In the genomic region with DNA sequence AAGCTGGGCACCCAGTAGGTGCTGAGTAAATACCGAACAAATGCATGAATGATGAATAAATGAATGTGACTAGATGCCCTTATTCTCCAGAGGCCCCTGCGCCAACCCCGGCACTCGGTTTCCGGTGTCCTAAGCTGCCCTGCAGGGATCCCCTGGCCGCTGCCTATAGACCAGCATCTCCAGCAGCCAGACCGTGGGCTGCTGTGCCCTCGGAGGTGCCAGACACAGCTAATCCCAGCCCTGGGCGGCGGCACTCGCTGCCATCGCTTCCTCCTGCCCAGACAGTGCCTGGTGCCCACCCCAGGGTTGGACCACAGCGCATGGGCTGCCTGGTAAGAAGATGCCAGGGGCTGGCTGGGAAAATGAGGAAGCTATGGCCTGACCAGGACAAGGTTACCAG, we compare ENCODE assay signal across 27 cellular contexts. TPM values are rescaled to one million over a fixed set of nuclear protein-coding genes. Genes with fewer than 3 reads are reported as not detected.
DNase-seq lines count a peak whose midpoint lies in the region; ATAC-seq, FAIRE-seq and TF ChIP-seq lines count a peak whose summit lies in the region.
"Had no signal": no experiment of that assay in that cellular context is flagged by ENCODE, and none has a peak within 500 bp of the region (broad histone marks: within the 10 kb centered on the region; RNA-seq: fewer than 3 reads in every experiment).

No MANE protein-coding gene starts in this region.

- H2BK20ac ChIP-seq in IMR-90 (ENCODE audit: low read depth, low read length), result peak overlapping the region; percentile 97
- H2BK20ac ChIP-seq in H1 (ENCODE audit: low read length), result no peak overlapping the region

- H4K8ac ChIP-seq in IMR-90 (ENCODE audit: low read depth in 2 of 2, low read length in 2 of 2) (peak overlapping the region; percentile 60 to 62; a peak in 2 of 4 replicates), H1 (ENCODE audit: extremely low read depth, insufficient read depth, low read length) (no peak overlapping the region)

- BruUV-seq in IMR-90 (replicated peaks; lab: Mats Ljungman, UMichigan), result no TSS peak

- H2BK12ac ChIP-seq in H1 (ENCODE audit: low read depth, low read length), result peak overlapping the region; percentile 95; the same call in 1 of the 2 replicates

- in situ Hi-C loops in IMR-90 (cut with MboI; ENCODE audit: low sequenced_read_pairs), result no loop called here

- no peak overlapping the region for H3K4me3 Mint-ChIP-seq in osteocyte (ENCODE audit: unreplicated experiment)
- H3K4me3 Mint-ChIP-seq: stimulated activated effector memory CD8-positive, alpha-beta T cell treated with anti-CD3 and anti-CD28 coated beads, Interleukin-12 subunit alpha, Interleukin-12 subunit beta, amount 100 ng/mL, for 72 hours; T-cell had no signal

- H3K9ac ChIP-seq in IMR-90 (ENCODE audit: low read depth, low read length), result peak overlapping the region; percentile 24
- no peak overlapping the region for H3K9ac ChIP-seq in H1 (replicated peaks in 1 of 4; ENCODE audit: extremely low read depth in 1 of 4, low read depth in 3 of 4, low read length in 3 of 4)
- H3K9ac ChIP-seq in MM.1S (ENCODE audit: low read length), result no peak overlapping the region
- H3K9ac ChIP-seq: BLaER1 had no signal

- H3K4me1 Mint-ChIP-seq in osteocyte (ENCODE audit: unreplicated experiment), result peaks cover 77% of the 10 kb centered on the region
- H3K4me1 Mint-ChIP-seq: IgD-negative memory B cell had no signal

- H3K14ac ChIP-seq in IMR-90 (replicated peaks; ENCODE audit: low read depth, low read length) (peak overlapping the region; percentile 95), H1 (ENCODE audit: insufficient read length) (no peak overlapping the region)

- no peaks in the 10 kb centered on the region for H3K27me3 Mint-ChIP-seq in osteocyte (ENCODE audit: unreplicated experiment)
- H3K27me3 Mint-ChIP-seq: activated naive CD8-positive, alpha-beta T cell had no signal

- peak overlapping the region; percentile 59; the same call in 1 of the 2 replicates for H3K56ac ChIP-seq in IMR-90 (ENCODE audit: extremely low read depth, insufficient read depth, low read length)
- H3K56ac ChIP-seq in H1 (replicated peaks; ENCODE audit: insufficient read length, low read depth, low read length), result no peak overlapping the region

- TF ChIP-seq RAD21 in IMR-90 (IDR thresholded peaks at IDR 0.05; ENCODE audit: low read length) (no peak), H1 (IDR thresholded peaks at IDR 0.05 in 1 of 2, conservative IDR thresholded peaks at IDR 0.05 in 1 of 2; ENCODE audit: low read depth in 2 of 2, low read length in 2 of 2) (no peak)

- H3K9me3 ChIP-seq in IMR-90 (ENCODE audit: control insufficient read depth, insufficient read depth, low read length) (no peaks in the 10 kb centered on the region), H1 (ENCODE audit: insufficient read depth in 2 of 2, low read depth in 1 of 2, low read length in 1 of 2) (no peaks in the 10 kb centered on the region), uterus (no peaks in the 10 kb centered on the region), MM.1S (replicated peaks; ENCODE audit: insufficient read depth, low read length) (no peaks in the 10 kb centered on the region)
- H3K9me3 ChIP-seq: BLaER1, colonic mucosa, left lung, neutrophil, right lobe of liver had no signal

- peaks cover 20 to 76% of the 10 kb centered on the region in 2 experiments for H3K79me1 ChIP-seq in IMR-90 (ENCODE audit: low read depth in 1 of 2, low read length in 2 of 2)
- H3K79me1 ChIP-seq in H1 (ENCODE audit: low read depth, low read length), result 0 out of 2 replicates have a peak, but pooled peaks cover 4% of the 10 kb centered on the region

- FAIRE-seq in H1 (lab: Jason Lieb, UNC), result no peak
- FAIRE-seq: GM12878 had no signal

- DNase-seq in IMR-90, result no peak
- DNase-seq in H1 (ENCODE audit: low read depth in 1 of 2, low spot score in 2 of 2), result no peak
- DNase-seq in osteocyte (ENCODE audit: extremely low spot score, unreplicated experiment), result no peak
- DNase-seq in uterus, result no peak
- no peak for DNase-seq in DMS79 (lab: John Stamatoyannopoulos, UW)
- no peak for DNase-seq in MM.1S
- DNase-seq: activated CD8-positive, alpha-beta memory T cell treated with anti-CD3 and anti-CD28 coated beads for 24 hours; activated effector memory CD4-positive, alpha-beta T cell treated with Interleukin-2 at 50 U/mL for 16 hours; colonic mucosa; effector CD8-positive, alpha-beta T cell; mesendoderm; NCI-H446 treated with DMSO at 0.1 percent for 48 hours; NCI-H82; right lobe of liver; stimulated activated CD4-positive, alpha-beta T cell treated with anti-CD3 and anti-CD28 coated beads, Interleukin-15, amount 100 ng/mL, for 24 hours; T-cell had no signal

- peak overlapping the region; percentile 98 for H3K27ac ChIP-seq in IMR-90 (ENCODE audit: insufficient read depth, low read length)
- H3K27ac ChIP-seq in H1 (ENCODE audit: low read depth, low read length), result no peak overlapping the region
- H3K27ac ChIP-seq in uterus, result peak overlapping the region; percentile 15 to 81
- no peak overlapping the region for H3K27ac ChIP-seq in MM.1S (ENCODE audit: low read length)
- H3K27ac ChIP-seq: BLaER1, cardiac muscle cell, epithelial cell of prostate, neutrophil, right lobe of liver had no signal

- H3K4me3 ChIP-seq in IMR-90 (ENCODE audit: insufficient read depth, low read depth, low read length), result no peak overlapping the region
- H3K4me3 ChIP-seq in H1 (ENCODE audit: extremely low read depth in 1 of 4, insufficient read depth in 2 of 4, low read depth in 3 of 4, low read length in 4 of 4), result no peak overlapping the region
- H3K4me3 ChIP-seq in uterus, result no peak overlapping the region
- H3K4me3 ChIP-seq in MM.1S (ENCODE audit: low read length), result no peak overlapping the region
- H3K4me3 ChIP-seq: BLaER1, cardiac muscle cell, colonic mucosa, GM12878, left lung, right lobe of liver had no signal

- ATAC-seq in IMR-90 (ENCODE audit: low read depth) (no peak), GM19324 (IDR thresholded peaks at IDR 0.05; ENCODE audit: low FRiP score, unreplicated experiment) (no peak)
- ATAC-seq: GM12878, left lung, right lobe of liver, T-cell had no signal

- H3K4me2 ChIP-seq in IMR-90 (ENCODE audit: low read depth, low read length), result no peak overlapping the region
- H3K4me2 ChIP-seq in H1 (ENCODE audit: insufficient read depth in 1 of 2, low read depth in 2 of 2, low read length in 2 of 2), result no peak overlapping the region
- H3K4me2 ChIP-seq in MM.1S (ENCODE audit: low read depth, low read length), result no peak overlapping the region
- H3K4me2 ChIP-seq: BLaER1 had no signal

- WGBS in IMR-90 (ENCODE audit: extremely low coverage in 2 of 2, insufficient read length in 1 of 2), 2 experiments, result 93% methylated on average over 10 of the region's 13 CpGs; no CpG with 5 or more reads in 1 of the 2 experiments
- WGBS in H1 (ENCODE audit: extremely low coverage in 1 of 2, insufficient coverage in 1 of 2, insufficient read length in 1 of 2, insufficient replicate concordance in 2 of 2, low coverage in 1 of 2, low lambda C conversion rate in 2 of 2, missing lambda C conversion rate in 1 of 2), 2 experiments, result 90% methylated on average over 13 of the region's 13 CpGs; no CpG with 5 or more reads in 1 of the 2 experiments

- H4K20me1 ChIP-seq in IMR-90 (ENCODE audit: insufficient read depth, low read length) (peaks cover 47% of the 10 kb centered on the region), H1 (replicated peaks in 1 of 2; ENCODE audit: control insufficient read depth in 1 of 2, insufficient read depth in 2 of 2, low read length in 2 of 2) (no peaks in the 10 kb centered on the region), MM.1S (ENCODE audit: insufficient read depth, low read length) (no peaks in the 10 kb centered on the region)
- H4K20me1 ChIP-seq: BLaER1 had no signal

- H3K27me3 ChIP-seq in IMR-90 (ENCODE audit: control insufficient read depth, insufficient read depth, low read length) (no peaks in the 10 kb centered on the region), H1 (replicated peaks in 1 of 4; ENCODE audit: control insufficient read depth in 3 of 4, extremely low read depth in 1 of 4, insufficient read depth in 3 of 4, low read length in 3 of 4) (no peaks in the 10 kb centered on the region), uterus (no peaks in the 10 kb centered on the region), MM.1S (replicated peaks; ENCODE audit: insufficient read depth, low read length) (peaks cover 51% of the 10 kb centered on the region)
- H3K27me3 ChIP-seq: cardiac muscle cell, colonic mucosa had no signal

- POLR2A ChIA-PET in IMR-90 (lab: Charles Lee; ENCODE audit: unreplicated experiment) (interaction anchor here (0.8 kb wide), 1 partner anchor 15 kb away, joined by 10 read pairs; the partner anchor contains the start of gene CREB3L1), H1 (lab: Charles Lee; ENCODE audit: partially characterized antibody) (interaction anchor here (0.9 to 1.6 kb wide), 7 partner anchors 11 to 58 kb away, joined by 3 to 8 read pairs (median 3); partner anchors contain the start of gene CREB3L1)

- H4K5ac ChIP-seq in IMR-90 (ENCODE audit: low read depth, low read length), result peak overlapping the region; percentile 22
- H4K5ac ChIP-seq in H1 (ENCODE audit: insufficient read length, low read depth, low read length), result no peak overlapping the region

- H3K4ac ChIP-seq in IMR-90 (ENCODE audit: low read depth, low read length) (peak overlapping the region; percentile 98), H1 (replicated peaks; ENCODE audit: insufficient read length, low read depth, low read length) (no peak overlapping the region)

- H3K9me1 ChIP-seq in IMR-90 (ENCODE audit: insufficient read depth, low read length), result peaks cover 30% of the 10 kb centered on the region

- H3F3A ChIP-seq in MM.1S (ENCODE audit: insufficient read depth, low read length), result no peaks in the 10 kb centered on the region

- H3K23ac ChIP-seq in IMR-90 (ENCODE audit: low read depth, low read length) (peak overlapping the region; percentile 97), H1 (ENCODE audit: insufficient read length) (no peak overlapping the region)

- TF ChIP-seq POLR2A in IMR-90 (IDR thresholded peaks at IDR 0.05; ENCODE audit: low read depth, low read length), result no peak
- TF ChIP-seq POLR2A in H1 (IDR thresholded peaks at IDR 0.05; ENCODE audit: control extremely low read depth in 1 of 2, low read depth in 2 of 2, low read length in 2 of 2), result no peak
- TF ChIP-seq POLR2A in uterus (IDR thresholded peaks at IDR 0.05), result no peak

- H2BK15ac ChIP-seq in IMR-90 (ENCODE audit: low read depth, low read length) (peak overlapping the region; percentile 87; the same call in 1 of the 3 replicates), H1 (ENCODE audit: low read length) (no peak overlapping the region)

- H3K9me3 Mint-ChIP-seq in osteocyte (ENCODE audit: unreplicated experiment), result no peaks in the 10 kb centered on the region
- H3K9me3 Mint-ChIP-seq: stimulated activated effector memory CD8-positive, alpha-beta T cell treated with anti-CD3 and anti-CD28 coated beads, Interleukin-12 subunit alpha, Interleukin-12 subunit beta, amount 100 ng/mL, for 72 hours; T-cell had no signal

- H2AFZ ChIP-seq in IMR-90 (replicated peaks; ENCODE audit: low read length, poor library complexity) (no peak overlapping the region), H1 (ENCODE audit: low read length) (no peak overlapping the region), MM.1S (ENCODE audit: low read length) (no peak overlapping the region)

- TF ChIP-seq CTCF in IMR-90 (conservative IDR thresholded peaks at IDR 0.05; ENCODE audit: low read depth, low read length) (no peak), H1 (IDR thresholded peaks at IDR 0.05; ENCODE audit: control extremely low read depth in 1 of 3, insufficient read depth in 1 of 3, low read depth in 1 of 3, low read length in 3 of 3) (no peak), osteocyte (IDR thresholded peaks at IDR 0.05) (no peak), uterus (IDR thresholded peaks at IDR 0.05) (no peak), MM.1S (IDR thresholded peaks at IDR 0.05; ENCODE audit: low read length) (no peak)

- CTCF ChIA-PET in IMR-90 (lab: Yijun Ruan, JAX), result no interaction called here
- CTCF ChIA-PET in H1 (lab: Charles Lee; ENCODE audit: partially characterized antibody), result interaction anchor here (1.2 to 7.7 kb wide), 7 partner anchors 15 to 59 kb away, joined by 3 to 105 read pairs (median 19); partner anchors contain the start of gene CREB3L1

- peaks cover 2% of the 10 kb centered on the region for H3K36me3 Mint-ChIP-seq in osteocyte (ENCODE audit: unreplicated experiment)
- H3K36me3 Mint-ChIP-seq: activated naive CD8-positive, alpha-beta T cell; IgD-negative memory B cell; stimulated activated effector memory CD8-positive, alpha-beta T cell treated with anti-CD3 and anti-CD28 coated beads, Interleukin-12 subunit alpha, Interleukin-12 subunit beta, amount 100 ng/mL, for 72 hours; T-cell had no signal

- intact Hi-C loops in IMR-90 (cut with micrococcal nuclease), result no loop called here
- intact Hi-C loops in uterus (cut with DNase I; ENCODE audit: low total_unique reads), result no loop called here

- H3K9me2 ChIP-seq in MM.1S (replicated peaks; ENCODE audit: insufficient read depth, low read length), result no peaks in the 10 kb centered on the region

- H3K18ac ChIP-seq in IMR-90 (ENCODE audit: low read depth, low read length), result peak overlapping the region; percentile 42
- H3K18ac ChIP-seq in H1 (ENCODE audit: extremely low read depth, low read length), result no peak overlapping the region

- peaks cover 14% of the 10 kb centered on the region; the same call in 1 of the 2 replicates for H3K23me2 ChIP-seq in H1 (ENCODE audit: low read depth, low read length)

- peak overlapping the region; percentile 93 for H2AK9ac ChIP-seq in IMR-90 (replicated peaks; ENCODE audit: low read depth, low read length, poor library complexity)

- H2BK5ac ChIP-seq in IMR-90 (ENCODE audit: low read depth, low read length, poor library complexity, severe bottlenecking), result peak overlapping the region; percentile 94
- 0 out of 2 replicates have a peak overlapping the region, but pooled peaks have one; percentile 84 for H2BK5ac ChIP-seq in H1 (ENCODE audit: low read depth, low read length)

- peak overlapping the region; percentile 97 for H2AK5ac ChIP-seq in IMR-90 (ENCODE audit: low read depth, low read length)
- H2AK5ac ChIP-seq in H1 (ENCODE audit: low read depth, low read length), result peak overlapping the region; percentile 30; the same call in 1 of the 2 replicates

- H3K4me1 ChIP-seq in IMR-90 (ENCODE audit: control insufficient read depth, insufficient read depth, low read length), result peaks cover 66% of the 10 kb centered on the region
- H3K4me1 ChIP-seq in H1 (replicated peaks in 1 of 4; ENCODE audit: control insufficient read depth in 3 of 4, insufficient read depth in 4 of 4, low read length in 3 of 4), result peaks cover 28 to 58% (median 43%) of the 10 kb centered on the region in 4 experiments
- H3K4me1 ChIP-seq in uterus, result peaks cover 7 to 8% of the 10 kb centered on the region in 2 donors
- no peaks in the 10 kb centered on the region for H3K4me1 ChIP-seq in MM.1S (ENCODE audit: low read length)
- H3K4me1 ChIP-seq: colonic mucosa, right lobe of liver had no signal

- TF ChIP-seq EP300 in H1 (IDR thresholded peaks at IDR 0.05; ENCODE audit: borderline replicate concordance in 1 of 2, low read depth in 2 of 2, low read length in 2 of 2), result no peak

- peak overlapping the region; percentile 98 for H2BK120ac ChIP-seq in IMR-90 (ENCODE audit: low read depth, low read length)
- H2BK120ac ChIP-seq in H1 (replicated peaks; ENCODE audit: low read depth, low read length), result no peak overlapping the region

- dilution Hi-C loops in IMR-90 (cut with HindIII; ENCODE audit: low sequenced_read_pairs, unreplicated experiment), result no loop called here

- 0 out of 4 replicates have a peak, but pooled peaks cover 0 to 3% of the 10 kb centered on the region in 2 experiments for H3K79me2 ChIP-seq in H1 (ENCODE audit: control insufficient read depth in 1 of 2, insufficient read depth in 2 of 2, low read length in 2 of 2)
- H3K79me2 ChIP-seq in MM.1S (ENCODE audit: low read length), result no peaks in the 10 kb centered on the region

- H3K27ac Mint-ChIP-seq in osteocyte (ENCODE audit: unreplicated experiment), result peak overlapping the region; percentile 83
- H3K27ac Mint-ChIP-seq: activated naive CD8-positive, alpha-beta T cell; IgD-negative memory B cell; progenitor cell of endocrine pancreas; stimulated activated effector memory CD8-positive, alpha-beta T cell treated with anti-CD3 and anti-CD28 coated beads, Interleukin-12 subunit alpha, Interleukin-12 subunit beta, amount 100 ng/mL, for 72 hours; T-cell had no signal

- H4K91ac ChIP-seq in IMR-90 (ENCODE audit: insufficient read depth, low read depth, low read length) (peak overlapping the region; percentile 96), H1 (replicated peaks; ENCODE audit: insufficient read length, low read length) (no peak overlapping the region)

- H3K36me3 ChIP-seq in IMR-90 (ENCODE audit: control insufficient read depth, insufficient read depth, low read length) (peaks cover 12% of the 10 kb centered on the region), H1 (ENCODE audit: control insufficient read depth in 2 of 4, insufficient read depth in 4 of 4, low read length in 3 of 4) (no peaks in the 10 kb centered on the region), uterus (no peaks in the 10 kb centered on the region), MM.1S (replicated peaks; ENCODE audit: insufficient read depth, low read length) (no peaks in the 10 kb centered on the region)
- H3K36me3 ChIP-seq: BLaER1, cardiac muscle cell, colonic mucosa, left lung, neutrophil, right lobe of liver had no signal

RNA-seq across cellular contexts. Expression of gene CREB3L1, which starts 15.6 kb away (rescaled TPM):
- 8.1 and 10.0 TPM in 2 replicates for total RNA-seq in IMR-90 (2012; rRNA removed)
- 76.9 and 82.3 TPM in 2 replicates for polyA plus RNA-seq in IMR-90 (2012; rRNA removed)
- polyA plus RNA-seq in IMR-90 (2012; cell fraction: cytosol; rRNA removed), result 85.0 and 112 TPM in 2 replicates
- 50.1 and 52.2 TPM in 2 replicates for polyA plus RNA-seq in IMR-90 (2012; cell fraction: nucleus; rRNA removed; ENCODE audit: low replicate concordance)
- 12.7 and 13.7 TPM in 2 replicates for total RNA-seq in H1 (2021; fragmentation: NEBNext Ultra II Directional; extraction: Animal tissue kit (Norgen Biotek cat#: 25700))
- polyA plus RNA-seq in H1 (2011; rRNA removed), result 4.1 and 6.5 TPM in 2 replicates
- polyA plus RNA-seq in H1 (2011; cell fraction: cytosol; rRNA removed), result 1.8 TPM
- 5.0 TPM for polyA plus RNA-seq in H1 (2011; cell fraction: nucleus; rRNA removed)
- polyA plus RNA-seq in H1 (2012, experiment 1 of 2), result 10.0 to 16.5 TPM (median 14.4 TPM) in 4 replicates
- 13.8 TPM for polyA plus RNA-seq in H1 (2012, experiment 2 of 2)
- polyA plus RNA-seq in H1 (2013, experiment 1 of 2), result 19.3 TPM
- 23.2 TPM for polyA plus RNA-seq in H1 (2013, experiment 2 of 2)
- polyA minus RNA-seq in H1 (2011; rRNA and poly(A)+ RNA removed), result 2.3 and 5.3 TPM in 2 replicates
- 8.2 TPM for polyA minus RNA-seq in H1 (2011; cell fraction: cytosol; rRNA and poly(A)+ RNA removed)
- 5.3 TPM for polyA minus RNA-seq in H1 (2011; cell fraction: nucleus; rRNA and poly(A)+ RNA removed)
- total RNA-seq in osteocyte, result 77.0 and 78.6 TPM in 2 replicates
- 10 to 100 TPM in 2 of 4 donors, 1 to 10 TPM in 1, not detected in 1; 2.0 to 20.8 (median 14.8) TPM for total RNA-seq in uterus
- polyA plus RNA-seq: IgD-negative memory B cell had no signal

RNA-seq across cellular contexts. Expression of gene DGKZ, which starts 54.2 kb away (rescaled TPM):
- total RNA-seq in IMR-90 (2012; rRNA removed) (43.0 and 46.8 TPM in 2 replicates), osteocyte (48.6 and 49.9 TPM in 2 replicates), uterus (10 to 100 TPM; 13.5 to 55.3 (median 42.8) TPM)
- polyA plus RNA-seq in IMR-90 (2012; rRNA removed) (62.0 and 68.0 TPM in 2 replicates), H1 (2011; rRNA removed) (184 and 262 TPM in 2 replicates)
- 52.8 and 75.7 TPM in 2 replicates for polyA plus RNA-seq in IMR-90 (2012; cell fraction: cytosol; rRNA removed)
- 126 and 364 TPM in 2 replicates for polyA plus RNA-seq in IMR-90 (2012; cell fraction: nucleus; rRNA removed; ENCODE audit: low replicate concordance)
- 84.4 and 88.5 TPM in 2 replicates for total RNA-seq in H1 (2021; fragmentation: NEBNext Ultra II Directional; extraction: Animal tissue kit (Norgen Biotek cat#: 25700))
- polyA plus RNA-seq in H1 (2011; cell fraction: cytosol; rRNA removed), result 118 TPM
- 335 TPM for polyA plus RNA-seq in H1 (2011; cell fraction: nucleus; rRNA removed)
- polyA plus RNA-seq in H1 (2012, experiment 1 of 2), result 56.9 to 93.0 TPM (median 85.7 TPM) in 4 replicates
- 72.1 TPM for polyA plus RNA-seq in H1 (2012, experiment 2 of 2)
- polyA plus RNA-seq in H1 (2013, experiment 1 of 2), result 92.3 TPM
- polyA plus RNA-seq in H1 (2013, experiment 2 of 2), result 81.6 TPM
- 58.7 and 67.4 TPM in 2 replicates for polyA minus RNA-seq in H1 (2011; rRNA and poly(A)+ RNA removed)
- polyA minus RNA-seq in H1 (2011; cell fraction: cytosol; rRNA and poly(A)+ RNA removed), result 72.8 TPM
- 103 TPM for polyA minus RNA-seq in H1 (2011; cell fraction: nucleus; rRNA and poly(A)+ RNA removed)

Comparison
In these comparisons a context has a peak if more than half of its experiments do, and no peak if none do; other contexts are left out.
1. H3K27ac ChIP-seq: peak in IMR-90 (single experiment) and uterus (2 of 2); none in H1 (single experiment) and MM.1S (single experiment).